ENCODE assay signal across 8 cellular contexts in genomic region chr19:2477732-2478191, GRCh38. TPM values are rescaled to one million over a fixed set of nuclear protein-coding genes. Genes with fewer than 3 reads are reported as not detected.
DNase-seq lines count a peak whose midpoint lies in the region; ATAC-seq, FAIRE-seq and TF ChIP-seq lines count a peak whose summit lies in the region.

No MANE protein-coding gene starts in this region.

- CTCF ChIA-PET in CD8-positive, alpha-beta memory T cell (lab: Charles Lee), result interaction anchor here (0.8 to 4.2 kb wide), 13 partner anchors 18 to 159 kb away, joined by 3 to 111 read pairs (median 6); no protein-coding TSS in a partner anchor
- CTCF ChIA-PET in K562 (lab: Yijun Ruan, JAX; ENCODE audit: low intra/inter-chr PET ratio), result no interaction called here

- no peaks in the 10 kb centered on the region for H3K9me1 ChIP-seq in K562 (ENCODE audit: control insufficient read depth, insufficient read depth, low read length)

- no peak for TF ChIP-seq CTCF in K562 (IDR thresholded peaks at IDR 0.05 in 2 of 3, conservative IDR thresholded peaks at IDR 0.05 in 1 of 3; ENCODE audit: insufficient read depth in 2 of 3, low read depth in 1 of 3, low read length in 3 of 3)
- TF ChIP-seq CTCF in kidney (IDR thresholded peaks at IDR 0.05; ENCODE audit: borderline replicate concordance, extremely low read depth, insufficient read depth), result no peak
- no peak for TF ChIP-seq CTCF in GM13977 (IDR thresholded peaks at IDR 0.05; ENCODE audit: extremely low read depth, insufficient read depth, missing control alignments)

- peaks cover 0 to 7% (median 1%) of the 10 kb centered on the region in 5 donors for H3K9me3 Mint-ChIP-seq in CD8-positive, alpha-beta memory T cell
- peaks cover 3 to 5% of the 10 kb centered on the region in 2 donors for H3K9me3 Mint-ChIP-seq in stimulated activated naive B cell treated with anti-CD40 and anti-IgM and Interleukin-4, amounts not matched to agents 10 μg/mL and 1 μg/mL and 100 μg/mL, for 72 hours

- intact Hi-C loops in K562 (cut with micrococcal nuclease), result loop anchor here (2.0 kb wide), 1 partner anchor 65 kb away; no protein-coding TSS in a partner anchor
- intact Hi-C loops in kidney (cut with DNase I), result no loop called here

- TF ChIP-seq POLR2A in K562 (conservative IDR thresholded peaks at IDR 0.05), result no peak

- DNase-seq in CD8-positive, alpha-beta memory T cell, result peak in 3 of 5 donors; percentile 20 to 59 (median 27)
- DNase-seq in NAMALWA (ENCODE audit: low spot score) (peak; percentile 76), K562 (ENCODE audit: extremely low read depth in 1 of 4, low spot score in 3 of 4) (no peak), kidney (peak; percentile 78), amniotic stem cell (lab: John Stamatoyannopoulos, UW) (no peak), GM13977 (ENCODE audit: low spot score) (no peak)
- no peak for DNase-seq in stimulated activated naive B cell treated with anti-CD40 and anti-IgM and Interleukin-4, amounts not matched to agents 10 μg/mL and 1 μg/mL and 100 μg/mL, for 72 hours

- no peak overlapping the region for H3K4me2 ChIP-seq in K562 (ENCODE audit: insufficient read depth, low read length)

- peaks cover 15% of the 10 kb centered on the region for H3K4me1 ChIP-seq in CD8-positive, alpha-beta memory T cell (ENCODE audit: insufficient read depth, low read length)
- H3K4me1 ChIP-seq in K562 (replicated peaks in 1 of 2; ENCODE audit: control insufficient read depth in 2 of 2, insufficient read depth in 2 of 2, low read length in 2 of 2), result peaks cover 2 to 46% of the 10 kb centered on the region in 2 experiments; a peak in 4 of 5 replicates
- H3K4me1 ChIP-seq in kidney (ENCODE audit: control insufficient read depth in 1 of 2, insufficient read depth in 1 of 2, low read depth in 1 of 2, low read length in 2 of 2), result peaks cover 0 to 13% of the 10 kb centered on the region in 2 donors

- WGBS in K562 (ENCODE audit: insufficient coverage, low coverage, missing lambda C conversion rate), result 60% methylated on average over 9 of the region's 21 CpGs

- H4K20me1 ChIP-seq in K562 (replicated peaks; ENCODE audit: control insufficient read depth, insufficient read depth, low read length), result 0 out of 2 replicates have a peak, but pooled peaks cover 5% of the 10 kb centered on the region

- no peaks in the 10 kb centered on the region for H3K9me3 ChIP-seq in CD8-positive, alpha-beta memory T cell (ENCODE audit: low read length)
- H3K9me3 ChIP-seq in K562 (replicated peaks; ENCODE audit: control insufficient read depth, insufficient read depth, low read depth, low read length) (no peaks in the 10 kb centered on the region), kidney (ENCODE audit: control insufficient read depth in 1 of 2, low read length in 2 of 2) (no peaks in the 10 kb centered on the region)

- no peak for FAIRE-seq in K562 (lab: Jason Lieb, UNC)
- FAIRE-seq in kidney (lab: Jason Lieb, UNC), result no peak

- peak overlapping the region; percentile 92 for H3K4me3 ChIP-seq in CD8-positive, alpha-beta memory T cell (ENCODE audit: low read length)
- H3K4me3 ChIP-seq in K562 (no peak overlapping the region), kidney (ENCODE audit: low read length in 2 of 2) (peak overlapping the region; percentile 99)

- TF ChIP-seq EP300 in K562 (IDR thresholded peaks at IDR 0.05; ENCODE audit: low read length), result no peak

- POLR2A ChIA-PET in CD8-positive, alpha-beta memory T cell (lab: Charles Lee), result interaction anchor here (0.6 to 5.0 kb wide), 21 partner anchors 13 to 1566 kb away, joined by 3 to 101 read pairs (median 8); partner anchors contain the start of genes LMNB2, THOP1 and TIMM13
- POLR2A ChIA-PET in K562 (lab: Yijun Ruan, JAX), result interaction anchor here (0.6 to 3.5 kb wide), 10 partner anchors 10 to 136 kb away, joined by 3 to 26 read pairs (median 6); no protein-coding TSS in a partner anchor

- peaks cover 0 to 16% of the 10 kb centered on the region in 2 donors for H3K27me3 Mint-ChIP-seq in CD8-positive, alpha-beta memory T cell
- no peaks in the 10 kb centered on the region for H3K27me3 Mint-ChIP-seq in stimulated activated naive B cell treated with anti-CD40 and anti-IgM and Interleukin-4, amounts not matched to agents 10 μg/mL and 1 μg/mL and 100 μg/mL, for 72 hours

- no TSS peak for BruUV-seq in K562 (replicated peaks; lab: Mats Ljungman, UMichigan)

- H3K79me2 ChIP-seq in K562 (ENCODE audit: control insufficient read depth, insufficient read depth, low read length), result no peaks in the 10 kb centered on the region

- peak overlapping the region; percentile 98 to 100 (median 100) for H3K4me3 Mint-ChIP-seq in CD8-positive, alpha-beta memory T cell
- peak overlapping the region; percentile 93 to 99 for H3K4me3 Mint-ChIP-seq in stimulated activated naive B cell treated with anti-CD40 and anti-IgM and Interleukin-4, amounts not matched to agents 10 μg/mL and 1 μg/mL and 100 μg/mL, for 72 hours

- H3K36me3 Mint-ChIP-seq in CD8-positive, alpha-beta memory T cell, result peaks cover 0 to 28% (median 4%) of the 10 kb centered on the region in 3 donors
- H3K36me3 Mint-ChIP-seq in stimulated activated naive B cell treated with anti-CD40 and anti-IgM and Interleukin-4, amounts not matched to agents 10 μg/mL and 1 μg/mL and 100 μg/mL, for 72 hours, result peaks cover 30 to 38% of the 10 kb centered on the region in 2 donors

- peak overlapping the region; percentile 83 for H3K27ac ChIP-seq in CD8-positive, alpha-beta memory T cell (ENCODE audit: low read depth, low read length)
- H3K27ac ChIP-seq in K562 (ENCODE audit: extremely low read depth, low read depth, low read length) (no peak overlapping the region), kidney (ENCODE audit: low read depth in 2 of 2, low read length in 2 of 2) (peak overlapping the region; percentile 96 to 98)

- no peak overlapping the region for H2AFZ ChIP-seq in K562 (ENCODE audit: low read depth, low read length)

- no peak overlapping the region for H3K9ac ChIP-seq in K562 (ENCODE audit: insufficient read depth in 1 of 2, low read depth in 2 of 2, low read length in 2 of 2)
- peak overlapping the region; percentile 87 for H3K9ac ChIP-seq in kidney (ENCODE audit: low read length in 2 of 2)

- H3K36me3 ChIP-seq in CD8-positive, alpha-beta memory T cell (ENCODE audit: insufficient read depth, low read length), result no peaks in the 10 kb centered on the region
- no peaks in the 10 kb centered on the region for H3K36me3 ChIP-seq in K562 (ENCODE audit: control insufficient read depth, insufficient read depth, low read length)
- H3K36me3 ChIP-seq in kidney (ENCODE audit: control insufficient read depth in 1 of 2, insufficient read depth in 2 of 2, low read length in 2 of 2), result peaks cover 4 to 9% of the 10 kb centered on the region in 2 donors

- no peak for ATAC-seq in K562
- no peak for ATAC-seq in stimulated activated naive B cell treated with anti-CD40 and anti-IgM and Interleukin-4, amounts not matched to agents 10 μg/mL and 1 μg/mL and 100 μg/mL, for 72 hours (replicated peaks)
- ATAC-seq in HG02798 (IDR thresholded peaks at IDR 0.05; ENCODE audit: poor library complexity, unreplicated experiment), result no peak

- TF ChIP-seq RAD21 in K562 (CRISPR knock-in tag; conservative IDR thresholded peaks at IDR 0.05 in 1 of 2, IDR thresholded peaks at IDR 0.05 in 1 of 2), result no peak

- in situ Hi-C loops in K562 (cut with MboI), result no loop called here
- in situ Hi-C loops in GM13977 (cut with MboI; ENCODE audit: low pct_unique_long_range_greater_than_20kb, low sequenced_read_pairs, unreplicated experiment), result no loop called here

- peak overlapping the region; percentile 81 to 98 (median 95) for H3K27ac Mint-ChIP-seq in CD8-positive, alpha-beta memory T cell
- H3K27ac Mint-ChIP-seq in stimulated activated naive B cell treated with anti-CD40 and anti-IgM and Interleukin-4, amounts not matched to agents 10 μg/mL and 1 μg/mL and 100 μg/mL, for 72 hours, result peak overlapping the region; percentile 98

- H3K4me1 Mint-ChIP-seq in CD8-positive, alpha-beta memory T cell, result peaks cover 8 to 22% (median 16%) of the 10 kb centered on the region in 3 donors
- H3K4me1 Mint-ChIP-seq in stimulated activated naive B cell treated with anti-CD40 and anti-IgM and Interleukin-4, amounts not matched to agents 10 μg/mL and 1 μg/mL and 100 μg/mL, for 72 hours, result peaks cover 23 to 45% of the 10 kb centered on the region in 2 donors

- H3K27me3 ChIP-seq in CD8-positive, alpha-beta memory T cell (ENCODE audit: insufficient read depth, low read length, poor library complexity, severe bottlenecking), result no peaks in the 10 kb centered on the region
- peaks cover 6 to 16% of the 10 kb centered on the region in 2 experiments; a peak in 3 of 5 replicates for H3K27me3 ChIP-seq in K562 (ENCODE audit: control insufficient read depth in 2 of 2, insufficient read depth in 2 of 2, low read length in 2 of 2)

RNA-seq across cellular contexts. Expression of gene GADD45B, which starts 1.8 kb away (rescaled TPM):
- 10 to 100 TPM; 51.1 to 53.7 TPM for total RNA-seq in CD8-positive, alpha-beta memory T cell
- 90.7 TPM for polyA plus RNA-seq in CD8-positive, alpha-beta memory T cell
- total RNA-seq in K562 (2011; cell fraction: chromatin; rRNA removed; ENCODE audit: low replicate concordance), result 7.1 and 17.3 TPM in 2 replicates
- total RNA-seq in K562 (2011; cell fraction: nucleolus; rRNA removed), result 18.6 and 27.0 TPM in 2 replicates
- 12.8 and 19.0 TPM in 2 replicates for total RNA-seq in K562 (2011; cell fraction: nucleoplasm; rRNA removed)
- 3.9 and 4.1 TPM in 2 replicates for total RNA-seq in K562 (2014; rRNA removed)
- 1.7 and 2.1 TPM in 2 replicates for total RNA-seq in K562 (2014; rRNA removed; fragmentation: Illumina TruSeq; extraction: Trizol)
- 1.9 and 2.0 TPM in 2 replicates for total RNA-seq in K562 (2015; rRNA removed; fragmentation: Illumina TruSeq; extraction: Trizol)
- total RNA-seq in K562 (2021), result 2.9 and 3.1 TPM in 2 replicates
- polyA plus RNA-seq in K562 (2011; rRNA removed), result 2.7 and 4.7 TPM in 2 replicates
- 5.2 and 6.5 TPM in 2 replicates for polyA plus RNA-seq in K562 (2011; cell fraction: cytosol; rRNA removed)
- polyA plus RNA-seq in K562 (2011; cell fraction: nucleus; rRNA removed), result 8.7 and 19.6 TPM in 2 replicates
- 2.9 and 8.2 TPM in 2 replicates for polyA plus RNA-seq in K562 (2012)
- 0.79 and 1.0 TPM in 2 replicates for polyA plus RNA-seq in K562 (2014; fragmentation: Illumina TruSeq; extraction: Trizol)
- under 1 TPM; 0.06 to 0.18 TPM for polyA plus RNA-seq in K562 (2014; fragmentation: Nextera tagmentation; extraction: Ambion mirVana)
- polyA plus RNA-seq in K562 (2014; rRNA removed), result 2.5 and 2.7 TPM in 2 replicates
- polyA minus RNA-seq in K562 (2011; rRNA and poly(A)+ RNA removed), result 3.5 and 5.2 TPM in 2 replicates
- polyA minus RNA-seq in K562 (2011; cell fraction: cytosol; rRNA and poly(A)+ RNA removed), result 4.3 and 18.2 TPM in 2 replicates
- 17.8 and 31.2 TPM in 2 replicates for polyA minus RNA-seq in K562 (2011; cell fraction: nucleus; rRNA and poly(A)+ RNA removed)
- 88.5 TPM for total RNA-seq in kidney
- polyA plus RNA-seq in kidney (ENCODE audit: insufficient read depth, low read depth, low replicate concordance), result 149 TPM

RNA-seq across cellular contexts. Expression of gene LMNB2, which starts 21.0 kb away (rescaled TPM):
- 100 to 1,000 TPM; 110 to 116 TPM for total RNA-seq in CD8-positive, alpha-beta memory T cell
- polyA plus RNA-seq in CD8-positive, alpha-beta memory T cell, result 13.1 TPM
- 40.1 and 85.1 TPM in 2 replicates for total RNA-seq in K562 (2011; cell fraction: chromatin; rRNA removed; ENCODE audit: low replicate concordance)
- 40.9 and 42.2 TPM in 2 replicates for total RNA-seq in K562 (2011; cell fraction: nucleolus; rRNA removed)
- 35.7 and 48.3 TPM in 2 replicates for total RNA-seq in K562 (2011; cell fraction: nucleoplasm; rRNA removed)
- total RNA-seq in K562 (2014; rRNA removed), result 133 and 141 TPM in 2 replicates
- 46.8 and 52.9 TPM in 2 replicates for total RNA-seq in K562 (2014; rRNA removed; fragmentation: Illumina TruSeq; extraction: Trizol)
- 105 and 106 TPM in 2 replicates for total RNA-seq in K562 (2015; rRNA removed; fragmentation: Illumina TruSeq; extraction: Trizol)
- 98.3 and 123 TPM in 2 replicates for total RNA-seq in K562 (2021)
- 90.3 and 94.7 TPM in 2 replicates for polyA plus RNA-seq in K562 (2011; rRNA removed)
- polyA plus RNA-seq in K562 (2011; cell fraction: cytosol; rRNA removed), result 191 and 212 TPM in 2 replicates
- 59.1 and 76.5 TPM in 2 replicates for polyA plus RNA-seq in K562 (2011; cell fraction: nucleus; rRNA removed)
- 58.8 and 94.2 TPM in 2 replicates for polyA plus RNA-seq in K562 (2012)
- polyA plus RNA-seq in K562 (2014; fragmentation: Illumina TruSeq; extraction: Trizol), result 117 and 161 TPM in 2 replicates
- under 1 TPM; 0.48 to 0.71 TPM for polyA plus RNA-seq in K562 (2014; fragmentation: Nextera tagmentation; extraction: Ambion mirVana)
- 94.5 and 105 TPM in 2 replicates for polyA plus RNA-seq in K562 (2014; rRNA removed)
- 57.4 and 85.2 TPM in 2 replicates for polyA minus RNA-seq in K562 (2011; rRNA and poly(A)+ RNA removed)
- 48.5 and 69.4 TPM in 2 replicates for polyA minus RNA-seq in K562 (2011; cell fraction: cytosol; rRNA and poly(A)+ RNA removed)
- polyA minus RNA-seq in K562 (2011; cell fraction: nucleus; rRNA and poly(A)+ RNA removed), result 10.8 and 13.6 TPM in 2 replicates
- 27.6 TPM for total RNA-seq in kidney
- 9.0 TPM for polyA plus RNA-seq in kidney (ENCODE audit: insufficient read depth, low read depth, low replicate concordance)

RNA-seq across cellular contexts. Expression of gene TIMM13, which starts 50.4 kb away (rescaled TPM):
- total RNA-seq in CD8-positive, alpha-beta memory T cell, result 100 to 1,000 TPM; 154 to 169 TPM
- polyA plus RNA-seq in CD8-positive, alpha-beta memory T cell, result 71.0 TPM
- total RNA-seq in K562 (2011; cell fraction: chromatin; rRNA removed; ENCODE audit: low replicate concordance), result 33.4 and 83.5 TPM in 2 replicates
- 50.0 and 67.9 TPM in 2 replicates for total RNA-seq in K562 (2011; cell fraction: nucleolus; rRNA removed)
- 30.1 and 33.7 TPM in 2 replicates for total RNA-seq in K562 (2011; cell fraction: nucleoplasm; rRNA removed)
- total RNA-seq in K562 (2014; rRNA removed), result 112 and 140 TPM in 2 replicates
- 13.8 and 18.7 TPM in 2 replicates for total RNA-seq in K562 (2014; rRNA removed; fragmentation: Illumina TruSeq; extraction: Trizol)
- 81.1 and 90.4 TPM in 2 replicates for total RNA-seq in K562 (2015; rRNA removed; fragmentation: Illumina TruSeq; extraction: Trizol)
- total RNA-seq in K562 (2021), result 215 and 235 TPM in 2 replicates
- 35.0 and 50.3 TPM in 2 replicates for polyA plus RNA-seq in K562 (2011; rRNA removed)
- polyA plus RNA-seq in K562 (2011; cell fraction: cytosol; rRNA removed), result 77.5 and 236 TPM in 2 replicates
- 41.8 and 63.1 TPM in 2 replicates for polyA plus RNA-seq in K562 (2011; cell fraction: nucleus; rRNA removed)
- 83.8 and 112 TPM in 2 replicates for polyA plus RNA-seq in K562 (2012)
- 20.3 and 68.0 TPM in 2 replicates for polyA plus RNA-seq in K562 (2014; fragmentation: Illumina TruSeq; extraction: Trizol)
- 10 to 100 TPM; 17.6 to 71.8 TPM for polyA plus RNA-seq in K562 (2014; fragmentation: Nextera tagmentation; extraction: Ambion mirVana)
- 105 and 132 TPM in 2 replicates for polyA plus RNA-seq in K562 (2014; rRNA removed)
- 4.1 and 9.6 TPM in 2 replicates for polyA minus RNA-seq in K562 (2011; rRNA and poly(A)+ RNA removed)
- 27.2 and 34.0 TPM in 2 replicates for polyA minus RNA-seq in K562 (2011; cell fraction: cytosol; rRNA and poly(A)+ RNA removed)
- polyA minus RNA-seq in K562 (2011; cell fraction: nucleus; rRNA and poly(A)+ RNA removed), result 18.0 and 20.1 TPM in 2 replicates
- 69.7 TPM for total RNA-seq in kidney
- 188 TPM for polyA plus RNA-seq in kidney (ENCODE audit: insufficient read depth, low read depth, low replicate concordance)

Comparison
In these comparisons a context has a peak if more than half of its experiments do, and no peak if none do; other contexts are left out.
1. DNase-seq: peak in CD8-positive, alpha-beta memory T cell (3 of 5), NAMALWA (single experiment) and kidney (single experiment); none in K562 (0 of 4), stimulated activated naive B cell treated with anti-CD40 and anti-IgM and Interleukin-4, amounts not matched to agents 10 μg/mL and 1 μg/mL and 100 μg/mL, for 72 hours (single experiment), amniotic stem cell (single experiment) and GM13977 (single experiment).
2. H3K9ac ChIP-seq: peak in kidney (2 of 2); none in K562 (0 of 2).